Comparison of ENCODE assay signal across 14 cellular contexts in genomic region chr16:11190585-11191565, GRCh38.
DNase-seq lines count a peak whose midpoint lies in the region; ATAC-seq, FAIRE-seq and TF ChIP-seq lines count a peak whose summit lies in the region.
"Had no signal": no experiment of that assay in that cellular context is flagged by ENCODE, and none has a peak within 500 bp of the region (broad histone marks: within the 10 kb centered on the region; RNA-seq: fewer than 3 reads in every experiment).

No MANE protein-coding gene starts in this region.

- H4K20me1 ChIP-seq in K562 (replicated peaks; ENCODE audit: control insufficient read depth, insufficient read depth, low read length) = no peaks in the 10 kb centered on the region
- H4K20me1 ChIP-seq: BLaER1 had no signal

- 52% methylated on average over 12 of the region's 15 CpGs for WGBS in K562 (ENCODE audit: insufficient coverage, low coverage, missing lambda C conversion rate)

- no peak for TF ChIP-seq CTCF in K562 (IDR thresholded peaks at IDR 0.05 in 2 of 3, conservative IDR thresholded peaks at IDR 0.05 in 1 of 3; ENCODE audit: insufficient read depth in 2 of 3, low read depth in 1 of 3, low read length in 3 of 3)

- no peaks in the 10 kb centered on the region for H3K9me3 ChIP-seq in K562 (replicated peaks; ENCODE audit: control insufficient read depth, insufficient read depth, low read depth, low read length)
- H3K9me3 ChIP-seq: BLaER1 had no signal

- TF ChIP-seq POLR2A in K562 (conservative IDR thresholded peaks at IDR 0.05) = no peak

- no peaks in the 10 kb centered on the region for H3K79me2 ChIP-seq in K562 (ENCODE audit: control insufficient read depth, insufficient read depth, low read length)

- H3K4me3 ChIP-seq in K562 = no peak overlapping the region
- H3K4me3 ChIP-seq: BLaER1, neural progenitor cell had no signal

- no peak overlapping the region for H3K27ac ChIP-seq in K562 (ENCODE audit: extremely low read depth, low read depth, low read length)
- H3K27ac ChIP-seq: BLaER1, neural progenitor cell, RWPE1, VCaP had no signal

- no peak overlapping the region for H3K4me2 ChIP-seq in K562 (ENCODE audit: insufficient read depth, low read length)
- H3K4me2 ChIP-seq: BLaER1, neural progenitor cell had no signal

- TF ChIP-seq RAD21 in K562 (CRISPR knock-in tag; conservative IDR thresholded peaks at IDR 0.05 in 1 of 2, IDR thresholded peaks at IDR 0.05 in 1 of 2) = no peak

- no peaks in the 10 kb centered on the region for H3K27me3 Mint-ChIP-seq in activated naive CD8-positive, alpha-beta T cell treated with anti-CD3 and anti-CD28 coated beads, Interleukin-2, amount 10 ng/mL, durations not matched to agents 7 days and 5 days
- H3K27me3 Mint-ChIP-seq in activated naive CD8-positive, alpha-beta T cell treated with anti-CD3 and anti-CD28 coated beads for 36 hours = no peaks in the 10 kb centered on the region

- intact Hi-C loops in K562 (cut with micrococcal nuclease) = no loop called here

- H3K27me3 ChIP-seq in K562 (ENCODE audit: control insufficient read depth in 2 of 2, insufficient read depth in 2 of 2, low read length in 2 of 2) = no peaks in the 10 kb centered on the region; a peak in 1 of 5 replicates
- H3K27me3 ChIP-seq: BLaER1, neural progenitor cell had no signal

- peak overlapping the region; percentile 42 for H3K27ac Mint-ChIP-seq in activated naive CD8-positive, alpha-beta T cell treated with anti-CD3 and anti-CD28 coated beads, Interleukin-2, amount 10 ng/mL, durations not matched to agents 7 days and 5 days
- no peak overlapping the region for H3K27ac Mint-ChIP-seq in activated naive CD8-positive, alpha-beta T cell treated with anti-CD3 and anti-CD28 coated beads for 36 hours
- H3K27ac Mint-ChIP-seq: neural progenitor cell had no signal

- CTCF ChIA-PET in K562 (lab: Yijun Ruan, JAX; ENCODE audit: low intra/inter-chr PET ratio) = no interaction called here

- no TSS peak for BruUV-seq in K562 (replicated peaks; lab: Mats Ljungman, UMichigan)

- no peaks in the 10 kb centered on the region for H3K9me1 ChIP-seq in K562 (ENCODE audit: control insufficient read depth, insufficient read depth, low read length)

- no peak for TF ChIP-seq EP300 in K562 (IDR thresholded peaks at IDR 0.05; ENCODE audit: low read length)

- H2AFZ ChIP-seq in K562 (ENCODE audit: low read depth, low read length) = no peak overlapping the region
- H2AFZ ChIP-seq: neural progenitor cell had no signal

- POLR2A ChIA-PET in activated naive CD8-positive, alpha-beta T cell treated with anti-CD3 and anti-CD28 coated beads, Interleukin-2, amount 10 ng/mL, durations not matched to agents 7 days and 5 days (lab: Charles Lee) = interaction anchor here (1.3 to 1.6 kb wide), 2 partner anchors 43 to 60 kb away, joined by 3 to 6 read pairs; no protein-coding TSS in a partner anchor
- POLR2A ChIA-PET in K562 (lab: Yijun Ruan, JAX) = interaction anchor here (1.4 kb wide), 1 partner anchor 14 kb away, joined by 9 read pairs; no protein-coding TSS in a partner anchor

- in situ Hi-C loops in K562 (cut with MboI) = no loop called here

- FAIRE-seq in K562 (lab: Jason Lieb, UNC) = no peak
- FAIRE-seq: G401.6 had no signal

- H3K9me3 Mint-ChIP-seq in activated naive CD8-positive, alpha-beta T cell treated with anti-CD3 and anti-CD28 coated beads, Interleukin-2, amount 10 ng/mL, durations not matched to agents 7 days and 5 days = no peaks in the 10 kb centered on the region
- no peaks in the 10 kb centered on the region for H3K9me3 Mint-ChIP-seq in activated naive CD8-positive, alpha-beta T cell treated with anti-CD3 and anti-CD28 coated beads for 36 hours
- H3K9me3 Mint-ChIP-seq: neural progenitor cell had no signal

- H3K36me3 ChIP-seq in K562 (ENCODE audit: control insufficient read depth, insufficient read depth, low read length) = no peaks in the 10 kb centered on the region
- H3K36me3 ChIP-seq: BLaER1, neural progenitor cell had no signal

- peak overlapping the region in 1 of 2 experiments; percentile 57; a peak in 1 of 4 replicates for H3K9ac ChIP-seq in K562 (ENCODE audit: insufficient read depth in 1 of 2, low read depth in 2 of 2, low read length in 2 of 2)
- H3K9ac ChIP-seq: BLaER1, neural progenitor cell had no signal

- H3K4me1 Mint-ChIP-seq in activated naive CD8-positive, alpha-beta T cell treated with anti-CD3 and anti-CD28 coated beads, Interleukin-2, amount 10 ng/mL, durations not matched to agents 7 days and 5 days = peaks cover 37% of the 10 kb centered on the region
- peaks cover 15% of the 10 kb centered on the region for H3K4me1 Mint-ChIP-seq in activated naive CD8-positive, alpha-beta T cell treated with anti-CD3 and anti-CD28 coated beads for 36 hours
- H3K4me1 Mint-ChIP-seq: neural progenitor cell had no signal

- ATAC-seq in activated naive CD8-positive, alpha-beta T cell treated with anti-CD3 and anti-CD28 coated beads, Interleukin-2, amount 10 ng/mL, durations not matched to agents 7 days and 5 days (ENCODE audit: low read depth) = no peak
- ATAC-seq in K562 (no peak), HG02571 (IDR thresholded peaks at IDR 0.05; ENCODE audit: unreplicated experiment) (no peak), GM18861 (IDR thresholded peaks at IDR 0.05; ENCODE audit: unreplicated experiment) (no peak)
- peak; percentile 78 for ATAC-seq in stimulated activated naive CD8-positive, alpha-beta T cell treated with anti-CD3 and anti-CD28 coated beads, Interleukin-15, Interleukin-2, amounts not matched to agents 100 U/mL and 50 U/mL, for 24 hours

- H3K4me1 ChIP-seq in K562 (replicated peaks in 1 of 2; ENCODE audit: control insufficient read depth in 2 of 2, insufficient read depth in 2 of 2, low read length in 2 of 2) = peaks cover under 1 to 5% of the 10 kb centered on the region in 2 experiments; a peak in 2 of 5 replicates
- H3K4me1 ChIP-seq: neural progenitor cell had no signal

- peaks cover 6% of the 10 kb centered on the region for H3K36me3 Mint-ChIP-seq in activated naive CD8-positive, alpha-beta T cell treated with anti-CD3 and anti-CD28 coated beads, Interleukin-2, amount 10 ng/mL, durations not matched to agents 7 days and 5 days
- H3K36me3 Mint-ChIP-seq in activated naive CD8-positive, alpha-beta T cell treated with anti-CD3 and anti-CD28 coated beads for 36 hours = peaks cover 2% of the 10 kb centered on the region
- H3K36me3 Mint-ChIP-seq: neural progenitor cell had no signal

- no peak overlapping the region for H3K4me3 Mint-ChIP-seq in activated naive CD8-positive, alpha-beta T cell treated with anti-CD3 and anti-CD28 coated beads, Interleukin-2, amount 10 ng/mL, durations not matched to agents 7 days and 5 days
- no peak overlapping the region for H3K4me3 Mint-ChIP-seq in activated naive CD8-positive, alpha-beta T cell treated with anti-CD3 and anti-CD28 coated beads for 36 hours
- H3K4me3 Mint-ChIP-seq: neural progenitor cell had no signal

- DNase-seq in activated naive CD8-positive, alpha-beta T cell treated with anti-CD3 and anti-CD28 coated beads, Interleukin-2, amount 10 ng/mL, durations not matched to agents 7 days and 5 days = no peak
- no peak for DNase-seq in activated naive CD8-positive, alpha-beta T cell treated with anti-CD3 and anti-CD28 coated beads for 36 hours
- DNase-seq in NCI-H1694 treated with DMSO at 0.1 percent for 48 hours (lab: John Stamatoyannopoulos, UW) = peak; percentile 90
- no peak for DNase-seq in K562 (ENCODE audit: extremely low read depth in 1 of 4, low spot score in 3 of 4)
- no peak for DNase-seq in stimulated activated naive CD8-positive, alpha-beta T cell treated with anti-CD3 and anti-CD28 coated beads, Interleukin-15, Interleukin-2, amounts not matched to agents 100 U/mL and 50 U/mL, for 24 hours
- no peak for DNase-seq in central memory CD4-positive, alpha-beta T cell
- DNase-seq: activated naive CD4-positive, alpha-beta T cell had no signal

TF ChIP-seq in K562, 482 proteins besides CTCF, POLR2A, EP300 and RAD21:
- TF ChIP-seq RBM25 (IDR thresholded peaks at IDR 0.05; ENCODE audit: low read depth, low read length, severe bottlenecking) (peak; percentile 34), SMARCC2 (IDR thresholded peaks at IDR 0.05; ENCODE audit: low read depth) (no peak), LCOR (CRISPR knock-in tag; IDR thresholded peaks at IDR 0.05) (no peak), SMC3 (conservative IDR thresholded peaks at IDR 0.05; ENCODE audit: insufficient read depth, low read depth, low read length) (no peak), ZFP36 (IDR thresholded peaks at IDR 0.05; ENCODE audit: low read depth, low read length, partially characterized antibody) (peak; percentile 57)
- TF ChIP-seq, protein P1, sequence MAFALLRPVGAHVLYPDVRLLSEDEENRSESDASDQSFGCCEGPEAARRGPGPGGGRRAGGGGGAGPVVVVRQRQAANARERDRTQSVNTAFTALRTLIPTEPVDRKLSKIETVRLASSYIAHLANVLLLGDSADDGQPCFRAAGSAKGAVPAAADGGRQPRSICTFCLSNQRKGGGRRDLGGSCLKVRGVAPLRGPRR (CRISPR knock-in tag; IDR thresholded peaks at IDR 0.05) = no peak
